Comparison of ENCODE assay signal across 8 cellular contexts in the genomic region with DNA sequence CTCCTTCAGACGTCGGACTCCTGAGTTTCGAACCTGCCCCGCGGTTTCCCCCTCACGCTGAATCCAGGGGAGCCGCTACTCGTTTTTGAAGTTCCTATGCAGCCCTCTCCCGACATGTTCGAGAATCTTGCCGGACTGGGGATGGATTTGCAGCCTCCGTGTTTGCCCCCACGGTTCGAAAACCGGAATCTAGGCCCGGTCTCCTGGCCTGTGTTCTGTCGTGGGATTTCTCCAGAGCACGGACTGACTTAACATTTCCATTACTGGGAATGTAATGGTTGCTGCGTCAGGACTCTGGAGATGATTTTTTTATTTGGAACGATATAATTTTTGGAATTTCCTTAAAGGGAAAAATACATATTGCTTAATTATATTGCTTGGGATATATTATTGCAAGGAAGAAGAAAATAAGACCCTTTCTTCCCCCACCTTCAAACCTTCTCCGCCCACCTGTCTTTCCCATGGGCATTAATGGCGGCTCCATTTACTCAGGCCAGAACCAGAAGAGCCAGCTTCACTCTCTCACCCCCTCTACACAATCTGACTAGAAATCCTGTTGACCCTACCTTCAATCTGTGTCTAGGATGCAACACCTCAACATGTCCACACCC. TPM values are rescaled to one million over a fixed set of nuclear protein-coding genes. Genes with fewer than 3 reads are reported as not detected.
DNase-seq lines count a peak whose midpoint lies in the region; ATAC-seq lines count a peak whose summit lies in the region.

No MANE protein-coding gene starts in this region.

- H3K27ac Mint-ChIP-seq in activated CD4-positive, alpha-beta T cell treated with anti-CD3 and anti-CD28 coated beads for 36 hours, result peak overlapping the region; percentile 95
- H3K27ac Mint-ChIP-seq in activated T-cell treated with anti-CD3 and anti-CD28 coated beads, Interleukin-2, amount 50 U/mL, for 72 hours, result peak overlapping the region; percentile 88
- H3K27ac Mint-ChIP-seq in immature natural killer cell, result peak overlapping the region; percentile 96 to 99 (median 97)

- DNase-seq in activated CD4-positive, alpha-beta T cell treated with anti-CD3 and anti-CD28 coated beads for 36 hours, result no peak
- no peak for DNase-seq in activated CD4-positive, alpha-beta T cell treated with anti-CD3 and anti-CD28 coated beads for 4 hours
- no peak for DNase-seq in activated T-cell treated with anti-CD3 and anti-CD28 coated beads, Interleukin-2, amount 50 U/mL, for 72 hours
- DNase-seq in immature natural killer cell (no peak), superior temporal gyrus (ENCODE audit: extremely low spot score) (peak; percentile 67), dedifferentiated amniotic fluid mesenchymal stem cell (ENCODE audit: extremely low spot score) (no peak), HT-29 (ENCODE audit: low spot score) (no peak)

- peaks cover 72% of the 10 kb centered on the region for H3K4me1 Mint-ChIP-seq in activated CD4-positive, alpha-beta T cell treated with anti-CD3 and anti-CD28 coated beads for 36 hours
- peaks cover 83% of the 10 kb centered on the region for H3K4me1 Mint-ChIP-seq in activated T-cell treated with anti-CD3 and anti-CD28 coated beads, Interleukin-2, amount 50 U/mL, for 72 hours (ENCODE audit: low read depth)
- H3K4me1 Mint-ChIP-seq in immature natural killer cell, result peaks cover 52 to 55% of the 10 kb centered on the region in 2 donors

- H3K4me3 Mint-ChIP-seq in activated CD4-positive, alpha-beta T cell treated with anti-CD3 and anti-CD28 coated beads for 36 hours, result peak overlapping the region; percentile 91
- H3K4me3 Mint-ChIP-seq in activated T-cell treated with anti-CD3 and anti-CD28 coated beads, Interleukin-2, amount 50 U/mL, for 72 hours, result peak overlapping the region; percentile 79 to 82
- peak overlapping the region; percentile 85 to 98 (median 86) for H3K4me3 Mint-ChIP-seq in immature natural killer cell

- CTCF ChIA-PET in activated CD4-positive, alpha-beta T cell treated with anti-CD3 and anti-CD28 coated beads for 36 hours (lab: Charles Lee), result interaction anchor here (0.7 to 1.0 kb wide), 3 partner anchors 11 to 396 kb away, joined by 3 to 5 read pairs (median 4); no protein-coding TSS in a partner anchor

- intact Hi-C loops in activated CD4-positive, alpha-beta T cell treated with anti-CD3 and anti-CD28 coated beads for 36 hours (cut with DNase I, micrococcal nuclease), result loop anchor here (2.0 to 5.0 kb wide), 3 partner anchors 50 to 1189 kb away; a partner anchor contains a TSS

- peaks cover 28% of the 10 kb centered on the region for H3K36me3 Mint-ChIP-seq in activated CD4-positive, alpha-beta T cell treated with anti-CD3 and anti-CD28 coated beads for 36 hours (ENCODE audit: low read depth)
- peaks cover 0 to 6% of the 10 kb centered on the region in 2 donors for H3K36me3 Mint-ChIP-seq in activated T-cell treated with anti-CD3 and anti-CD28 coated beads, Interleukin-2, amount 50 U/mL, for 72 hours (ENCODE audit: insufficient read depth in 2 of 2)
- H3K36me3 Mint-ChIP-seq in immature natural killer cell, result peaks cover 0 to 5% (median 3%) of the 10 kb centered on the region in 3 donors

- ATAC-seq in activated CD4-positive, alpha-beta T cell treated with anti-CD3 and anti-CD28 coated beads for 36 hours, result no peak
- ATAC-seq in activated T-cell treated with anti-CD3 and anti-CD28 coated beads, Interleukin-2, amount 50 U/mL, for 72 hours (replicated peaks in 1 of 2), result no peak
- no peak for ATAC-seq in HG02588 (IDR thresholded peaks at IDR 0.05; ENCODE audit: unreplicated experiment)

- POLR2A ChIA-PET in activated CD4-positive, alpha-beta T cell treated with anti-CD3 and anti-CD28 coated beads for 36 hours (lab: Charles Lee), result interaction anchor here (0.6 to 1.2 kb wide), 3 partner anchors 15 to 20 kb away, joined by 4 to 9 read pairs (median 6); no protein-coding TSS in a partner anchor

- no peaks in the 10 kb centered on the region for H3K27me3 Mint-ChIP-seq in activated CD4-positive, alpha-beta T cell treated with anti-CD3 and anti-CD28 coated beads for 36 hours
- no peaks in the 10 kb centered on the region for H3K27me3 Mint-ChIP-seq in activated T-cell treated with anti-CD3 and anti-CD28 coated beads, Interleukin-2, amount 50 U/mL, for 72 hours (ENCODE audit: low read depth)
- peaks cover 14 to 23% (median 15%) of the 10 kb centered on the region in 3 donors for H3K27me3 Mint-ChIP-seq in immature natural killer cell (ENCODE audit: low read depth in 3 of 3)

- H3K9me3 Mint-ChIP-seq in activated CD4-positive, alpha-beta T cell treated with anti-CD3 and anti-CD28 coated beads for 36 hours (ENCODE audit: low read depth), result no peaks in the 10 kb centered on the region
- H3K9me3 Mint-ChIP-seq in activated T-cell treated with anti-CD3 and anti-CD28 coated beads, Interleukin-2, amount 50 U/mL, for 72 hours, result no peaks in the 10 kb centered on the region
- H3K9me3 Mint-ChIP-seq in immature natural killer cell, result no peaks in the 10 kb centered on the region

RNA-seq across cellular contexts. Expression of a gene that starts 8.5 kb away (rescaled TPM):
- total RNA-seq in activated CD4-positive, alpha-beta T cell treated with anti-CD3 and anti-CD28 coated beads for 36 hours, result 100 to 1,000 TPM in 1 of 2 experiments, 10 to 100 TPM in 1; 93.2 to 125 TPM
- 100 to 1,000 TPM; 102 to 109 TPM for total RNA-seq in activated T-cell treated with anti-CD3 and anti-CD28 coated beads, Interleukin-2, amount 50 U/mL, for 72 hours
- 100 to 1,000 TPM; 220 to 241 (median 238) TPM for polyA plus RNA-seq in immature natural killer cell
- total RNA-seq in HT-29 (2014; rRNA removed; shearing (Covaris generic)), result 96.1 and 102 TPM in 2 replicates

RNA-seq across cellular contexts. Expression of a gene that starts 50.0 kb away (rescaled TPM):
- total RNA-seq in activated CD4-positive, alpha-beta T cell treated with anti-CD3 and anti-CD28 coated beads for 36 hours, result 10 to 100 TPM; 30.3 to 31.8 TPM
- 10 to 100 TPM; 22.8 to 34.9 TPM for total RNA-seq in activated T-cell treated with anti-CD3 and anti-CD28 coated beads, Interleukin-2, amount 50 U/mL, for 72 hours
- 1 to 10 TPM; 7.4 to 9.8 (median 8.9) TPM for polyA plus RNA-seq in immature natural killer cell
- total RNA-seq in HT-29 (2014; rRNA removed; shearing (Covaris generic)), result 9.9 and 15.9 TPM in 2 replicates
